13 cellular contexts compared by ENCODE assay signal in genomic region chr17:54813896-54814295, GRCh38.
DNase-seq lines count a peak whose midpoint lies in the region; ATAC-seq, FAIRE-seq and TF ChIP-seq lines count a peak whose summit lies in the region.
"Had no signal": no experiment of that assay in that cellular context is flagged by ENCODE, and none has a peak within 500 bp of the region (broad histone marks: within the 10 kb centered on the region; RNA-seq: fewer than 3 reads in every experiment).

No MANE protein-coding gene starts in this region.

- H3K79me1 ChIP-seq in trophoblast cell (ENCODE audit: low read length), result peaks cover 8% of the 10 kb centered on the region

- H3K4me3 ChIP-seq in K562 (no peak overlapping the region), trophoblast cell (ENCODE audit: low read depth, low read length) (no peak overlapping the region), lower lobe of right lung (no peak overlapping the region), mucosa of descending colon (no peak overlapping the region)
- H3K4me3 ChIP-seq: HAP-1 had no signal

- H3K4me2 ChIP-seq in K562 (ENCODE audit: insufficient read depth, low read length) (no peak overlapping the region), trophoblast cell (ENCODE audit: low read length) (no peak overlapping the region)

- DNase-seq in ELF-1 (ENCODE audit: low read depth, low spot score) (peak; percentile 23), NCI-H460 (ENCODE audit: extremely low read depth, low read depth) (peak; percentile 1), K562 (ENCODE audit: extremely low read depth in 1 of 4, low spot score in 3 of 4) (no peak), trophoblast cell (no peak), HEK293T (ENCODE audit: extremely low spot score) (no peak), lower lobe of right lung (no peak), Right ventricle myocardium inferior (ENCODE audit: missing footprints) (no peak), mucosa of descending colon (no peak)
- DNase-seq: CD8-positive, alpha-beta memory T cell; GOT3 had no signal

- no peak overlapping the region for H4K8ac ChIP-seq in trophoblast cell (ENCODE audit: low read depth, low read length)

- H3K9me1 ChIP-seq in K562 (ENCODE audit: control insufficient read depth, insufficient read depth, low read length), result no peaks in the 10 kb centered on the region

- POLR2A ChIA-PET in K562 (lab: Yijun Ruan, JAX), result no interaction called here
- POLR2A ChIA-PET in HEK293T (lab: Yijun Ruan, JAX), result no interaction called here

- no peak for TF ChIP-seq POLR2A in K562 (conservative IDR thresholded peaks at IDR 0.05)

- WGBS in K562 (ENCODE audit: insufficient coverage, low coverage, missing lambda C conversion rate), result 0% methylated on average over 1 of the region's 1 CpG
- WGBS in trophoblast cell (ENCODE audit: extremely low coverage, insufficient coverage, insufficient read length), result no CpG with 5 or more reads among the region's 1 CpG

- H3K36me3 ChIP-seq in K562 (ENCODE audit: control insufficient read depth, insufficient read depth, low read length) (no peaks in the 10 kb centered on the region), trophoblast cell (ENCODE audit: control insufficient read depth in 1 of 2, insufficient read depth in 2 of 2, low read length in 2 of 2) (no peaks in the 10 kb centered on the region), lower lobe of right lung (no peaks in the 10 kb centered on the region), mucosa of descending colon (ENCODE audit: low read depth) (no peaks in the 10 kb centered on the region)
- H3K36me3 ChIP-seq: HAP-1 had no signal

- no peaks in the 10 kb centered on the region for H4K20me1 ChIP-seq in K562 (replicated peaks; ENCODE audit: control insufficient read depth, insufficient read depth, low read length)

- H2AFZ ChIP-seq in K562 (ENCODE audit: low read depth, low read length) (no peak overlapping the region), trophoblast cell (ENCODE audit: insufficient read depth, low read length, poor library complexity) (no peak overlapping the region)

- TF ChIP-seq EP300 in K562 (IDR thresholded peaks at IDR 0.05; ENCODE audit: low read length), result no peak

- BruUV-seq in K562 (replicated peaks; lab: Mats Ljungman, UMichigan), result no TSS peak

- FAIRE-seq in K562 (lab: Jason Lieb, UNC), result no peak
- FAIRE-seq: A204.1 had no signal

- intact Hi-C loops in K562 (cut with micrococcal nuclease) (no loop called here), lower lobe of right lung (cut with DNase I) (no loop called here), Right ventricle myocardium inferior (cut with DNase I) (no loop called here), mucosa of descending colon (cut with DNase I, micrococcal nuclease) (no loop called here)

- ATAC-seq in K562 (no peak; the same call in 2 of the 3 replicates), lower lobe of right lung (no peak), Right ventricle myocardium inferior (no peak), mucosa of descending colon (no peak)

- peak overlapping the region; percentile 68 for H2BK5ac ChIP-seq in trophoblast cell (ENCODE audit: low read depth, low read length, poor library complexity)

- H3K27ac ChIP-seq in K562 (ENCODE audit: extremely low read depth, low read depth, low read length) (no peak overlapping the region), trophoblast cell (ENCODE audit: low read depth, low read length) (peak overlapping the region; percentile 86), lower lobe of right lung (no peak overlapping the region)

- in situ Hi-C loops in K562 (cut with MboI), result no loop called here

- H3K9me3 ChIP-seq in K562 (replicated peaks; ENCODE audit: control insufficient read depth, insufficient read depth, low read depth, low read length) (no peaks in the 10 kb centered on the region), trophoblast cell (ENCODE audit: insufficient read depth, low read depth, low read length) (no peaks in the 10 kb centered on the region), lower lobe of right lung (no peaks in the 10 kb centered on the region), mucosa of descending colon (no peaks in the 10 kb centered on the region)
- H3K9me3 ChIP-seq: Caco-2, HAP-1 had no signal

- no peaks in the 10 kb centered on the region for H3K27me3 ChIP-seq in K562 (ENCODE audit: control insufficient read depth in 2 of 2, insufficient read depth in 2 of 2, low read length in 2 of 2)
- H3K27me3 ChIP-seq in trophoblast cell (ENCODE audit: insufficient read depth, low read length), result no peaks in the 10 kb centered on the region
- H3K27me3 ChIP-seq in lower lobe of right lung (ENCODE audit: low read depth), result no peaks in the 10 kb centered on the region

- H3K23ac ChIP-seq in trophoblast cell (ENCODE audit: low read length), result no peak overlapping the region

- no peak overlapping the region for H3K4ac ChIP-seq in trophoblast cell (ENCODE audit: low read depth, low read length)

- H2BK120ac ChIP-seq in trophoblast cell (ENCODE audit: insufficient read depth, low read length, poor library complexity), result no peak overlapping the region

- no peak overlapping the region for H3K14ac ChIP-seq in trophoblast cell (ENCODE audit: low read length)

- no peak overlapping the region for H2AK5ac ChIP-seq in trophoblast cell (ENCODE audit: low read length)

- H3K9ac ChIP-seq in K562 (ENCODE audit: insufficient read depth in 1 of 2, low read depth in 2 of 2, low read length in 2 of 2), result no peak overlapping the region
- H3K9ac ChIP-seq in trophoblast cell (ENCODE audit: low read length), result no peak overlapping the region

- no peak for TF ChIP-seq CTCF in K562 (IDR thresholded peaks at IDR 0.05 in 2 of 3, conservative IDR thresholded peaks at IDR 0.05 in 1 of 3; ENCODE audit: insufficient read depth in 2 of 3, low read depth in 1 of 3, low read length in 3 of 3)
- TF ChIP-seq CTCF in lower lobe of right lung (IDR thresholded peaks at IDR 0.05), result no peak
- no peak for TF ChIP-seq CTCF in mucosa of descending colon (IDR thresholded peaks at IDR 0.05)

- H4K91ac ChIP-seq in trophoblast cell (ENCODE audit: low read depth, low read length), result peak overlapping the region; percentile 18

- H3K18ac ChIP-seq in trophoblast cell (ENCODE audit: low read length), result no peak overlapping the region

- H3K4me1 ChIP-seq in K562 (replicated peaks in 1 of 2; ENCODE audit: control insufficient read depth in 2 of 2, insufficient read depth in 2 of 2, low read length in 2 of 2), result no peaks in the 10 kb centered on the region
- peaks cover 0 to 5% of the 10 kb centered on the region in 2 experiments for H3K4me1 ChIP-seq in trophoblast cell (ENCODE audit: control insufficient read depth in 1 of 2, insufficient read depth in 2 of 2, low read length in 2 of 2)
- H3K4me1 ChIP-seq in lower lobe of right lung, result no peaks in the 10 kb centered on the region
- no peaks in the 10 kb centered on the region for H3K4me1 ChIP-seq in mucosa of descending colon (ENCODE audit: low read depth)
- H3K4me1 ChIP-seq: Caco-2, HAP-1 had no signal

- TF ChIP-seq RAD21 in K562 (CRISPR knock-in tag; conservative IDR thresholded peaks at IDR 0.05 in 1 of 2, IDR thresholded peaks at IDR 0.05 in 1 of 2), result no peak

- no peak overlapping the region for H4K12ac ChIP-seq in trophoblast cell (ENCODE audit: low read depth, low read length)

- H2BK12ac ChIP-seq in trophoblast cell (ENCODE audit: low read length), result no peak overlapping the region

- no peaks in the 10 kb centered on the region for H3K79me2 ChIP-seq in K562 (ENCODE audit: control insufficient read depth, insufficient read depth, low read length)
- H3K79me2 ChIP-seq in trophoblast cell (ENCODE audit: control insufficient read depth, insufficient read depth, low read length, poor library complexity), result no peaks in the 10 kb centered on the region

- CTCF ChIA-PET in K562 (lab: Yijun Ruan, JAX; ENCODE audit: low intra/inter-chr PET ratio) (no interaction called here), HEK293T (lab: Yijun Ruan, JAX) (no interaction called here)

TF ChIP-seq in K562, 482 proteins besides CTCF, POLR2A, EP300 and RAD21 (continues in another document):
- TF ChIP-seq ZKSCAN8 (CRISPR knock-in tag; IDR thresholded peaks at IDR 0.05) (no peak), ELK1 (CRISPR knock-in tag; IDR thresholded peaks at IDR 0.05) (no peak)
- TF ChIP-seq, protein P1, sequence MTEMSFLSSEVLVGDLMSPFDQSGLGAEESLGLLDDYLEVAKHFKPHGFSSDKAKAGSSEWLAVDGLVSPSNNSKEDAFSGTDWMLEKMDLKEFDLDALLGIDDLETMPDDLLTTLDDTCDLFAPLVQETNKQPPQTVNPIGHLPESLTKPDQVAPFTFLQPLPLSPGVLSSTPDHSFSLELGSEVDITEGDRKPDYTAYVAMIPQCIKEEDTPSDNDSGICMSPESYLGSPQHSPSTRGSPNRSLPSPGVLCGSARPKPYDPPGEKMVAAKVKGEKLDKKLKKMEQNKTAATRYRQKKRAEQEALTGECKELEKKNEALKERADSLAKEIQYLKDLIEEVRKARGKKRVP (CRISPR knock-in tag; IDR thresholded peaks at IDR 0.05), result peak; percentile 77

TF ChIP-seq in HEK293T, 16 proteins besides CTCF, POLR2A, EP300 and RAD21:
- no peak for TF ChIP-seq ELF4 (IDR thresholded peaks at IDR 0.05)
- no peak for TF ChIP-seq TARDBP (IDR thresholded peaks at IDR 0.05)
- no peak for TF ChIP-seq LEF1 (IDR thresholded peaks at IDR 0.05; ENCODE audit: borderline replicate concordance)
- TF ChIP-seq FOXK2 (IDR thresholded peaks at IDR 0.05), result no peak
- no peak for TF ChIP-seq ARNT (IDR thresholded peaks at IDR 0.05)
- TF ChIP-seq ZNF384 (IDR thresholded peaks at IDR 0.05), result no peak
- no peak for TF ChIP-seq CTBP1 (IDR thresholded peaks at IDR 0.05; ENCODE audit: borderline replicate concordance)
- no peak for TF ChIP-seq SUZ12 (IDR thresholded peaks at IDR 0.05)
- TF ChIP-seq BHLHE40 (IDR thresholded peaks at IDR 0.05; ENCODE audit: borderline replicate concordance), result no peak
- TF ChIP-seq, protein P2, sequence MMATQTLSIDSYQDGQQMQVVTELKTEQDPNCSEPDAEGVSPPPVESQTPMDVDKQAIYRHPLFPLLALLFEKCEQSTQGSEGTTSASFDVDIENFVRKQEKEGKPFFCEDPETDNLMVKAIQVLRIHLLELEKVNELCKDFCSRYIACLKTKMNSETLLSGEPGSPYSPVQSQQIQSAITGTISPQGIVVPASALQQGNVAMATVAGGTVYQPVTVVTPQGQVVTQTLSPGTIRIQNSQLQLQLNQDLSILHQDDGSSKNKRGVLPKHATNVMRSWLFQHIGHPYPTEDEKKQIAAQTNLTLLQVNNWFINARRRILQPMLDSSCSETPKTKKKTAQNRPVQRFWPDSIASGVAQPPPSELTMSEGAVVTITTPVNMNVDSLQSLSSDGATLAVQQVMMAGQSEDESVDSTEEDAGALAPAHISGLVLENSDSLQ (IDR thresholded peaks at IDR 0.05), result no peak
- no peak for TF ChIP-seq NFRKB (IDR thresholded peaks at IDR 0.05)
- no peak for TF ChIP-seq FOXA1 (IDR thresholded peaks at IDR 0.05)
TF ChIP-seq in HEK293T: peak in this region for 0.

Comparison
In these comparisons a context has a peak if more than half of its experiments do, and no peak if none do; other contexts are left out.
1. DNase-seq: peak in ELF-1 (single experiment) and NCI-H460 (single experiment); none in K562 (0 of 4), trophoblast cell (0 of 2), HEK293T (single experiment), lower lobe of right lung (single experiment), Right ventricle myocardium inferior (single experiment) and mucosa of descending colon (0 of 3).